8 cellular contexts compared by ENCODE assay signal in genomic region chr13:102774210-102774560, GRCh38. TPM values are rescaled to one million over a fixed set of nuclear protein-coding genes. Genes with fewer than 3 reads are reported as not detected.
A peak's percentile ranks its signal among the peaks of the same experiment; 100 is the strongest.
DNase-seq lines count a peak whose midpoint lies in the region; ATAC-seq and TF ChIP-seq lines count a peak whose summit lies in the region.

No MANE protein-coding gene starts in this region.

- intact Hi-C loops in heart right ventricle (cut with DNase I) = loop anchor here in 3 of 10 donors (2.0 to 10.0 kb wide), 3 partner anchors 25 to 179 kb away; partner anchors contain the start of genes TPP2 (in 2 of the 3), BIVM (in 1 of the 3), ERCC5 (in 1 of the 3) and POGLUT2 (in 1 of the 3)

- H3K4me2 ChIP-seq in H9 (ENCODE audit: insufficient read depth, insufficient read length, low read length) (peak overlapping the region; percentile 87), smooth muscle cell (peak overlapping the region; percentile 89)

- CTCF ChIA-PET in activated CD8-positive, alpha-beta T cell treated with anti-CD3 and anti-CD28 coated beads, Interleukin-2, amount 10 ng/mL, durations not matched to agents 7 days and 5 days (lab: Charles Lee) = interaction anchor here (1.0 to 5.2 kb wide), 4 partner anchors 17 to 181 kb away, joined by 4 to 32 read pairs (median 6); no protein-coding TSS in a partner anchor

- H3K79me2 ChIP-seq in H9 (ENCODE audit: insufficient read depth, low read length) = no peaks in the 10 kb centered on the region
- H3K79me2 ChIP-seq in smooth muscle cell (ENCODE audit: low read depth) = peaks cover 6% of the 10 kb centered on the region

- H2AFZ ChIP-seq in H9 (ENCODE audit: low read length) (no peak overlapping the region), smooth muscle cell (ENCODE audit: low read depth) (peak overlapping the region; percentile 100)

- TF ChIP-seq CTCF in H9 (conservative IDR thresholded peaks at IDR 0.05) (no peak), heart right ventricle (IDR thresholded peaks at IDR 0.05) (no peak), smooth muscle cell (IDR thresholded peaks at IDR 0.05; ENCODE audit: borderline replicate concordance, insufficient read depth, poor library complexity, severe bottlenecking) (no peak)

- no peak overlapping the region for H4K5ac ChIP-seq in H9 (ENCODE audit: insufficient read length, low read depth, low read length)

- H3K9me3 ChIP-seq in H9 (ENCODE audit: control insufficient read depth, low read depth, low read length) (no peaks in the 10 kb centered on the region), heart right ventricle (no peaks in the 10 kb centered on the region), smooth muscle cell (replicated peaks; ENCODE audit: low read depth) (no peaks in the 10 kb centered on the region)

- H2BK5ac ChIP-seq in H9 (ENCODE audit: insufficient read length, low read length) = no peak overlapping the region

- no peak overlapping the region for H2AK5ac ChIP-seq in H9 (ENCODE audit: insufficient read length, low read length)

- no peak overlapping the region for H3K4ac ChIP-seq in H9 (ENCODE audit: low read depth, low read length)

- no peak overlapping the region for H2BK20ac ChIP-seq in H9 (ENCODE audit: low read depth, low read length, poor library complexity, severe bottlenecking)

- H3K9me3 Mint-ChIP-seq in H9 = peaks cover 0 to 2% of the 10 kb centered on the region in 2 experiments; a peak in 1 of 5 replicates
- H3K9me3 Mint-ChIP-seq in activated CD8-positive, alpha-beta T cell treated with anti-CD3 and anti-CD28 coated beads, Interleukin-2, amount 10 ng/mL, durations not matched to agents 7 days and 5 days (ENCODE audit: insufficient read depth) = no peaks in the 10 kb centered on the region

- H3K27me3 Mint-ChIP-seq in H9 (ENCODE audit: low read depth) = peaks cover 9% of the 10 kb centered on the region
- H3K27me3 Mint-ChIP-seq in activated CD8-positive, alpha-beta T cell treated with anti-CD3 and anti-CD28 coated beads, Interleukin-2, amount 10 ng/mL, durations not matched to agents 7 days and 5 days (ENCODE audit: low read depth) = no peaks in the 10 kb centered on the region

- H3K27ac ChIP-seq in H9 (ENCODE audit: insufficient read length, low read depth, low read length) = no peak overlapping the region
- H3K27ac ChIP-seq in heart right ventricle = peak overlapping the region; percentile 32 to 93 (median 83)
- peak overlapping the region; percentile 31 for H3K27ac ChIP-seq in smooth muscle cell (ENCODE audit: low read depth)

- H3K23me2 ChIP-seq in H9 (ENCODE audit: insufficient read length, low read depth, low read length, poor library complexity, severe bottlenecking) = peaks cover 5% of the 10 kb centered on the region

- no peak overlapping the region for H2BK15ac ChIP-seq in H9 (ENCODE audit: low read depth, low read length)

- H3K18ac ChIP-seq in H9 (ENCODE audit: insufficient read length, low read depth, low read length) = peak overlapping the region; percentile 1

- H4K8ac ChIP-seq in H9 (replicated peaks; ENCODE audit: insufficient read length, low read depth, low read length) = no peak overlapping the region

- no peak for DNase-seq in H9
- DNase-seq in activated CD8-positive, alpha-beta T cell treated with anti-CD3 and anti-CD28 coated beads, Interleukin-2, amount 10 ng/mL, durations not matched to agents 7 days and 5 days = no peak
- peak; percentile 8 to 23 for DNase-seq in heart right ventricle
- DNase-seq in smooth muscle cell (lab: John Stamatoyannopoulos, UW; ENCODE audit: unreplicated experiment) = no peak
- no peak for DNase-seq in RPMI8226
- DNase-seq in retina = no peak

- H3K14ac ChIP-seq in H9 (ENCODE audit: insufficient read depth, low read length) = peak overlapping the region; percentile 42; the same call in 1 of the 2 replicates

- H3K4me3 Mint-ChIP-seq in H9 = peak overlapping the region; percentile 82 to 83
- H3K4me3 Mint-ChIP-seq in activated CD8-positive, alpha-beta T cell treated with anti-CD3 and anti-CD28 coated beads, Interleukin-2, amount 10 ng/mL, durations not matched to agents 7 days and 5 days = peak overlapping the region; percentile 84

- H3K27me3 ChIP-seq in H9 (ENCODE audit: insufficient read depth, low read length) (no peaks in the 10 kb centered on the region; the same call in 1 of the 2 replicates), heart right ventricle (no peaks in the 10 kb centered on the region), smooth muscle cell (ENCODE audit: low read depth) (no peaks in the 10 kb centered on the region)

- H2BK120ac ChIP-seq in H9 (ENCODE audit: low read depth, low read length, poor library complexity, severe bottlenecking) = no peak overlapping the region

- H3K4me1 ChIP-seq in H9 (ENCODE audit: insufficient read depth, low read length) = peaks cover 2% of the 10 kb centered on the region; the same call in 1 of the 2 replicates
- H3K4me1 ChIP-seq in heart right ventricle = peaks cover 0 to 30% (median 12%) of the 10 kb centered on the region in 9 donors
- H3K4me1 ChIP-seq in smooth muscle cell (ENCODE audit: low read depth) = peaks cover 10% of the 10 kb centered on the region

- H3K9ac ChIP-seq in H9 (ENCODE audit: extremely low read depth, insufficient read length, low read length) = no peak overlapping the region
- no peak overlapping the region for H3K9ac ChIP-seq in smooth muscle cell (ENCODE audit: low read depth)

- H3K27ac Mint-ChIP-seq in H9 = peak overlapping the region; percentile 8 to 71 (median 45); a peak in 4 of 7 replicates
- H3K27ac Mint-ChIP-seq in activated CD8-positive, alpha-beta T cell treated with anti-CD3 and anti-CD28 coated beads, Interleukin-2, amount 10 ng/mL, durations not matched to agents 7 days and 5 days = peak overlapping the region; percentile 92

- peaks cover 10 to 14% of the 10 kb centered on the region in 2 experiments for H3K4me1 Mint-ChIP-seq in H9
- H3K4me1 Mint-ChIP-seq in activated CD8-positive, alpha-beta T cell treated with anti-CD3 and anti-CD28 coated beads, Interleukin-2, amount 10 ng/mL, durations not matched to agents 7 days and 5 days (ENCODE audit: low read depth) = peaks cover 69% of the 10 kb centered on the region

- POLR2A ChIA-PET in activated CD8-positive, alpha-beta T cell treated with anti-CD3 and anti-CD28 coated beads, Interleukin-2, amount 10 ng/mL, durations not matched to agents 7 days and 5 days (lab: Charles Lee) = interaction anchor here (0.6 to 4.3 kb wide), 10 partner anchors 11 to 380 kb away, joined by 3 to 62 read pairs (median 3); partner anchors contain the start of genes BIVM, ERCC5, POGLUT2 and TPP2

- H3K56ac ChIP-seq in H9 (ENCODE audit: insufficient read length, low read depth, low read length) = no peak overlapping the region

- H2BK12ac ChIP-seq in H9 (ENCODE audit: insufficient read length, low read depth, low read length) = no peak overlapping the region

- H4K20me1 ChIP-seq in H9 (ENCODE audit: control insufficient read depth, insufficient read depth, insufficient read length) = no peaks in the 10 kb centered on the region
- H4K20me1 ChIP-seq in smooth muscle cell (ENCODE audit: low read depth) = no peaks in the 10 kb centered on the region

- no peaks in the 10 kb centered on the region for H3F3A ChIP-seq in smooth muscle cell (ENCODE audit: low read depth)

- H3K36me3 ChIP-seq in heart right ventricle (no peaks in the 10 kb centered on the region), smooth muscle cell (ENCODE audit: low read depth) (no peaks in the 10 kb centered on the region)

- ATAC-seq in activated CD8-positive, alpha-beta T cell treated with anti-CD3 and anti-CD28 coated beads, Interleukin-2, amount 10 ng/mL, durations not matched to agents 7 days and 5 days = no peak
- ATAC-seq in heart right ventricle (peak in 6 of 8 donors; percentile 7 to 37 (median 28)), GM21576 (IDR thresholded peaks at IDR 0.05; ENCODE audit: unreplicated experiment) (no peak), GM19467 (IDR thresholded peaks at IDR 0.05; ENCODE audit: unreplicated experiment) (no peak)

- no peak overlapping the region for H3K23ac ChIP-seq in H9 (ENCODE audit: insufficient read length, low read depth, low read length)

- WGBS in H9 (ENCODE audit: extremely low coverage, insufficient read length, low lambda C conversion rate) = no CpG with 5 or more reads among the region's 26 CpGs
- 58 to 67% methylated on average over 26 of the region's 26 CpGs for WGBS in heart right ventricle, 2 donors
- 97% methylated on average over 25 of the region's 26 CpGs for WGBS in smooth muscle cell (ENCODE audit: low lambda C conversion rate)

- no peaks in the 10 kb centered on the region for H3K79me1 ChIP-seq in H9 (ENCODE audit: insufficient read depth, low read depth, low read length, poor library complexity, severe bottlenecking)

- H3K4me3 ChIP-seq in heart right ventricle = peak overlapping the region; percentile 63 to 96 (median 86)
- H3K4me3 ChIP-seq in smooth muscle cell = peak overlapping the region; percentile 79

- peaks cover 0 to 3% (median 0%) of the 10 kb centered on the region in 3 experiments; a peak in 2 of 7 replicates for H3K36me3 Mint-ChIP-seq in H9 (ENCODE audit: insufficient read depth in 1 of 3, low read depth in 3 of 3)
- H3K36me3 Mint-ChIP-seq in activated CD8-positive, alpha-beta T cell treated with anti-CD3 and anti-CD28 coated beads, Interleukin-2, amount 10 ng/mL, durations not matched to agents 7 days and 5 days (ENCODE audit: low read depth) = peaks cover 27% of the 10 kb centered on the region

- no peak overlapping the region for H4K91ac ChIP-seq in H9 (ENCODE audit: insufficient read length, low read depth, low read length)

- H3T11ph ChIP-seq in H9 (ENCODE audit: low read length) = no peak overlapping the region

RNA-seq across cellular contexts. Expression of gene TEX30, which starts 0.6 kb away (rescaled TPM):
- total RNA-seq in H9 (2021) (13.1 TPM in 2 replicates), heart right ventricle (10 to 100 TPM in 2 of 10 donors, 1 to 10 TPM in 8; 3.9 to 12.3 (median 7.6) TPM), smooth muscle cell (14.0 and 15.3 TPM in 2 replicates)
- total RNA-seq in activated CD8-positive, alpha-beta T cell treated with anti-CD3 and anti-CD28 coated beads, Interleukin-2, amount 10 ng/mL, durations not matched to agents 7 days and 5 days = 10 to 100 TPM; 40.1 to 43.3 TPM
- polyA plus RNA-seq in heart right ventricle (10 to 100 TPM; 12.2 to 12.4 TPM), smooth muscle cell (17.2 and 17.4 TPM in 2 replicates)

RNA-seq across cellular contexts. Expression of gene POGLUT2, which starts 24.6 kb away (rescaled TPM):
- total RNA-seq in H9 (2021) (23.1 and 23.5 TPM in 2 replicates), heart right ventricle (1 to 10 TPM; 1.9 to 3.6 (median 2.8) TPM), smooth muscle cell (34.5 and 49.3 TPM in 2 replicates)
- total RNA-seq in activated CD8-positive, alpha-beta T cell treated with anti-CD3 and anti-CD28 coated beads, Interleukin-2, amount 10 ng/mL, durations not matched to agents 7 days and 5 days = 10 to 100 TPM; 12.5 to 13.4 TPM
- polyA plus RNA-seq in heart right ventricle (1 to 10 TPM; 2.9 to 5.4 TPM), smooth muscle cell (27.9 and 41.7 TPM in 2 replicates)

RNA-seq across cellular contexts. Expression of gene BIVM, which starts 24.7 kb away (rescaled TPM):
- total RNA-seq in H9 (2021) (5.3 and 9.0 TPM in 2 replicates), heart right ventricle (10 to 100 TPM; 21.1 to 37.3 (median 28.3) TPM), smooth muscle cell (7.7 and 19.6 TPM in 2 replicates)
- total RNA-seq in activated CD8-positive, alpha-beta T cell treated with anti-CD3 and anti-CD28 coated beads, Interleukin-2, amount 10 ng/mL, durations not matched to agents 7 days and 5 days = 10 to 100 TPM; 26.9 to 27.7 TPM
- polyA plus RNA-seq in heart right ventricle (10 to 100 TPM in 1 of 2 donors, 1 to 10 TPM in 1; 6.7 to 31.4 TPM), smooth muscle cell (7.8 and 9.1 TPM in 2 replicates)

Comparison
In these comparisons a context has a peak if more than half of its experiments do, and no peak if none do; other contexts are left out.
1. DNase-seq: peak in heart right ventricle (2 of 2); none in H9 (single experiment), activated CD8-positive, alpha-beta T cell treated with anti-CD3 and anti-CD28 coated beads, Interleukin-2, amount 10 ng/mL, durations not matched to agents 7 days and 5 days (single experiment), smooth muscle cell (single experiment), RPMI8226 (single experiment) and retina (single experiment).
2. ATAC-seq: peak in heart right ventricle (6 of 8); none in activated CD8-positive, alpha-beta T cell treated with anti-CD3 and anti-CD28 coated beads, Interleukin-2, amount 10 ng/mL, durations not matched to agents 7 days and 5 days (single experiment), GM21576 (single experiment) and GM19467 (single experiment).